Comparison of ENCODE assay signal across 7 cellular contexts in genomic region chrX:138938003-138938402, GRCh38.
"Had no signal": no experiment of that assay in that cellular context is flagged by ENCODE, and none has a peak within 500 bp of the region (broad histone marks: within the 10 kb centered on the region; RNA-seq: fewer than 3 reads in every experiment).

No MANE protein-coding gene starts in this region.

- H3K4me1 Mint-ChIP-seq: IgD-negative memory B cell had no signal

- ATAC-seq: HepG2 had no signal

- H3K27ac ChIP-seq: HL-60 had no signal

- FAIRE-seq: HepG2, HTR-8/SVneo had no signal

- H3K27ac Mint-ChIP-seq: IgD-negative memory B cell had no signal

- DNase-seq: IMR-90, KBM-7, KG1 had no signal

- H3K4me3 Mint-ChIP-seq: IgD-negative memory B cell had no signal
